Comparison of ENCODE assay signal across 9 cellular contexts in genomic region chr22:17368727-17369552, GRCh38. TPM values are rescaled to one million over a fixed set of nuclear protein-coding genes. Genes with fewer than 3 reads are reported as not detected.
DNase-seq lines count a peak whose midpoint lies in the region; ATAC-seq lines count a peak whose summit lies in the region.
"Had no signal": no experiment of that assay in that cellular context is flagged by ENCODE, and none has a peak within 500 bp of the region (broad histone marks: within the 10 kb centered on the region; RNA-seq: fewer than 3 reads in every experiment).

TSS of gene CECR2 (plus strand) at chr22:17369460. CDS start at chr22:17369784, 324 bp downstream.

- H3K4me1 ChIP-seq in right cardiac atrium (ENCODE audit: control insufficient read depth, insufficient read depth, low read length), result no peaks in the 10 kb centered on the region

- DNase-seq in NCI-H187 treated with DMSO at 0.1 percent for 48 hours (lab: John Stamatoyannopoulos, UW) (peak; percentile 72), right cardiac atrium (peak; percentile 58 to 82 (median 81)), pons (ENCODE audit: low spot score) (peak; percentile 56), CD1c-positive myeloid dendritic cell (ENCODE audit: extremely low spot score) (no peak), NCI-H1048 (lab: John Stamatoyannopoulos, UW) (no peak)
- peak; percentile 9 for DNase-seq in activated naive CD4-positive, alpha-beta T cell treated with Interleukin-2 at 50 U/mL for 16 hours
- no peak for DNase-seq in NK-92 treated with Interleukin-12 subunit alpha and Interleukin-12 subunit beta, amount 100 ng/mL, for 24 hours (lab: John Stamatoyannopoulos, UW)

- H3K9me3 ChIP-seq in right cardiac atrium (ENCODE audit: control insufficient read depth, low read length), result no peaks in the 10 kb centered on the region

- peak within 1 kb of the TSS; percentile 85 for H3K27ac ChIP-seq in right cardiac atrium (ENCODE audit: low read length)

- under 1% methylated on average over 69 of the region's 69 CpGs for WGBS in right cardiac atrium

- intact Hi-C loops in right cardiac atrium (cut with DNase I), result loop anchor here in 2 of 4 donors (2.0 to 5.0 kb wide), 2 partner anchors 123 to 132 kb away; no protein-coding TSS in a partner anchor

- H3K27me3 ChIP-seq in right cardiac atrium (ENCODE audit: control insufficient read depth, insufficient read depth), result no peaks in the 10 kb centered on the region

- peak within 1 kb of the TSS; percentile 57 for H3K4me3 ChIP-seq in GM08714 (ENCODE audit: low read length)
- H3K4me3 ChIP-seq in right cardiac atrium (ENCODE audit: low read length), result peak within 1 kb of the TSS; percentile 80

- peak; percentile 82 to 84 for ATAC-seq in right cardiac atrium

RNA-seq across cellular contexts. Expression of gene CECR2, which starts in this region (rescaled TPM):
- total RNA-seq in right cardiac atrium, result 1 to 10 TPM; 4.1 to 8.3 (median 4.7) TPM
- polyA plus RNA-seq in right cardiac atrium, result 3.4 TPM
- total RNA-seq: M059J had no signal

Comparison
In these comparisons a context has a peak if more than half of its experiments do, and no peak if none do; other contexts are left out.
1. DNase-seq: peak in NCI-H187 treated with DMSO at 0.1 percent for 48 hours (single experiment), activated naive CD4-positive, alpha-beta T cell treated with Interleukin-2 at 50 U/mL for 16 hours (single experiment), right cardiac atrium (3 of 3) and pons (single experiment); none in CD1c-positive myeloid dendritic cell (single experiment), NK-92 treated with Interleukin-12 subunit alpha and Interleukin-12 subunit beta, amount 100 ng/mL, for 24 hours (single experiment) and NCI-H1048 (single experiment).